ENCODE assay signal across 1 cellular context in genomic region chrX:17737707-17738001, GRCh38.
TF ChIP-seq lines count a peak whose summit lies in the region.

No MANE protein-coding gene starts in this region.

TF ChIP-seq in HepG2, 621 proteins besides CTCF, POLR2A, EP300 and RAD21 (continued from another document):
- peak; percentile 8; the same call in 1 of the 2 replicates for TF ChIP-seq MAX (IDR thresholded peaks at IDR 0.05)
- peak; percentile 10 for TF ChIP-seq ASH2L (IDR thresholded peaks at IDR 0.05; ENCODE audit: insufficient read length, low read depth, low read length)
- TF ChIP-seq ZFY (CRISPR knock-in tag; IDR thresholded peaks at IDR 0.05): peak; percentile 15; the same call in 1 of the 2 replicates
TF ChIP-seq in HepG2: peak in this region for 6.
